ENCODE assay signal across 10 cellular contexts in genomic region chr9:131875828-131876485, GRCh38.
DNase-seq lines count a peak whose midpoint lies in the region; ATAC-seq lines count a peak whose summit lies in the region.
"Had no signal": no experiment of that assay in that cellular context is flagged by ENCODE, and none has a peak within 500 bp of the region (broad histone marks: within the 10 kb centered on the region; RNA-seq: fewer than 3 reads in every experiment).

No MANE protein-coding gene starts in this region.

- H3K9me3 Mint-ChIP-seq in activated T-helper 1 cell treated with anti-CD3 and anti-CD28 coated beads, Interleukin-12 subunit alpha, Interleukin-12 subunit beta, Interleukin-2, Interleukin-4 antibody, amounts not matched to agents 30 ng/mL and 10 ng/mL and 1 ng/mL, durations not matched to agents 14 hours and 24 hours and 36 hours, result no peaks in the 10 kb centered on the region
- H3K9me3 Mint-ChIP-seq: immature natural killer cell had no signal

- peak overlapping the region; percentile 33 for H3K4me3 Mint-ChIP-seq in activated T-helper 1 cell treated with anti-CD3 and anti-CD28 coated beads, Interleukin-12 subunit alpha, Interleukin-12 subunit beta, Interleukin-2, Interleukin-4 antibody, amounts not matched to agents 30 ng/mL and 10 ng/mL and 1 ng/mL, durations not matched to agents 14 hours and 24 hours and 36 hours

- no peaks in the 10 kb centered on the region for H3K36me3 Mint-ChIP-seq in activated T-helper 1 cell treated with anti-CD3 and anti-CD28 coated beads, Interleukin-12 subunit alpha, Interleukin-12 subunit beta, Interleukin-2, Interleukin-4 antibody, amounts not matched to agents 30 ng/mL and 10 ng/mL and 1 ng/mL, durations not matched to agents 14 hours and 24 hours and 36 hours (ENCODE audit: low read depth)

- ATAC-seq in GM21737 (IDR thresholded peaks at IDR 0.05; ENCODE audit: unreplicated experiment), result no peak
- ATAC-seq: mucosa of descending colon had no signal

- peak overlapping the region; percentile 69 for H3K27ac Mint-ChIP-seq in activated T-helper 1 cell treated with anti-CD3 and anti-CD28 coated beads, Interleukin-12 subunit alpha, Interleukin-12 subunit beta, Interleukin-2, Interleukin-4 antibody, amounts not matched to agents 30 ng/mL and 10 ng/mL and 1 ng/mL, durations not matched to agents 14 hours and 24 hours and 36 hours

- peaks cover 21% of the 10 kb centered on the region for H3K4me1 Mint-ChIP-seq in activated T-helper 1 cell treated with anti-CD3 and anti-CD28 coated beads, Interleukin-12 subunit alpha, Interleukin-12 subunit beta, Interleukin-2, Interleukin-4 antibody, amounts not matched to agents 30 ng/mL and 10 ng/mL and 1 ng/mL, durations not matched to agents 14 hours and 24 hours and 36 hours (ENCODE audit: low read depth)

- H3K27me3 Mint-ChIP-seq in activated T-helper 1 cell treated with anti-CD3 and anti-CD28 coated beads, Interleukin-12 subunit alpha, Interleukin-12 subunit beta, Interleukin-2, Interleukin-4 antibody, amounts not matched to agents 30 ng/mL and 10 ng/mL and 1 ng/mL, durations not matched to agents 14 hours and 24 hours and 36 hours (ENCODE audit: insufficient read depth), result no peaks in the 10 kb centered on the region

- DNase-seq in Daoy (ENCODE audit: low read depth), result peak; percentile 70
- DNase-seq in HPDE6-E6E7 (ENCODE audit: extremely low spot score), result peak; percentile 4
- peak; percentile 2 for DNase-seq in activated T-helper 1 cell treated with anti-CD3 and anti-CD28 coated beads, Interleukin-12 subunit alpha, Interleukin-12 subunit beta, Interleukin-2, Interleukin-4 antibody, amounts not matched to agents 30 ng/mL and 10 ng/mL and 1 ng/mL, durations not matched to agents 14 hours and 24 hours and 36 hours (ENCODE audit: low spot score)
- peak; percentile 42 to 47 for DNase-seq in lung microvascular endothelial cell (ENCODE audit: low read depth in 2 of 2)
- DNase-seq in dermis blood vessel endothelial cell, result no peak
- DNase-seq in SW480 (ENCODE audit: low spot score), result no peak
- DNase-seq in NCI-H128 (lab: John Stamatoyannopoulos, UW; ENCODE audit: unreplicated experiment), result no peak
- DNase-seq: mucosa of descending colon had no signal

- intact Hi-C loops in activated T-helper 1 cell treated with anti-CD3 and anti-CD28 coated beads, Interleukin-12 subunit alpha, Interleukin-12 subunit beta, Interleukin-2, Interleukin-4 antibody, amounts not matched to agents 30 ng/mL and 10 ng/mL and 1 ng/mL, durations not matched to agents 14 hours and 24 hours and 36 hours (cut with micrococcal nuclease), result loop anchor here (1.0 kb wide), 1 partner anchor 37 kb away; no protein-coding TSS in a partner anchor

Comparison
In these comparisons a context has a peak if more than half of its experiments do, and no peak if none do; other contexts are left out.
1. DNase-seq: peak in Daoy (single experiment), HPDE6-E6E7 (single experiment), activated T-helper 1 cell treated with anti-CD3 and anti-CD28 coated beads, Interleukin-12 subunit alpha, Interleukin-12 subunit beta, Interleukin-2, Interleukin-4 antibody, amounts not matched to agents 30 ng/mL and 10 ng/mL and 1 ng/mL, durations not matched to agents 14 hours and 24 hours and 36 hours (single experiment) and lung microvascular endothelial cell (2 of 2); none in dermis blood vessel endothelial cell (single experiment), SW480 (single experiment) and NCI-H128 (single experiment).